Comparison of ENCODE assay signal across 12 cellular contexts in genomic region chr9:98856982-98857381, GRCh38.
"Had no signal": no experiment of that assay in that cellular context is flagged by ENCODE, and none has a peak within 500 bp of the region (broad histone marks: within the 10 kb centered on the region; RNA-seq: fewer than 3 reads in every experiment).

No MANE protein-coding gene starts in this region.

- DNase-seq: activated CD4-positive, alpha-beta T cell treated with anti-CD3 and anti-CD28 coated beads for 48 hours; activated CD8-positive, alpha-beta T cell treated with anti-CD3 and anti-CD28 coated beads for 36 hours; activated gamma-delta T cell; activated T-cell treated with anti-CD3 and anti-CD28 coated beads, Interleukin-2, amount 50 U/mL, for 48 hours; amygdala; cerebellar nuclear complex; effector memory CD4-positive, alpha-beta T cell; hypothalamus; nephron progenitor cell; occipital lobe had no signal

- H3K4me3 ChIP-seq: skin epidermis had no signal

- H3K27ac ChIP-seq: skin epidermis had no signal

- ATAC-seq: activated CD8-positive, alpha-beta T cell treated with anti-CD3 and anti-CD28 coated beads for 36 hours; activated naive CD4-positive, alpha-beta T cell treated with anti-CD3 and anti-CD28 coated beads, Interleukin-2, amount 50 U/mL, for 72 hours had no signal
